In genomic region chr6:10093282-10093681, GRCh38 we compare ENCODE assay signal across 9 cellular contexts.
"Had no signal": no experiment of that assay in that cellular context is flagged by ENCODE, and none has a peak within 500 bp of the region (broad histone marks: within the 10 kb centered on the region; RNA-seq: fewer than 3 reads in every experiment).

No MANE protein-coding gene starts in this region.

- H3K27ac ChIP-seq: GM23248, HL-60 had no signal

- H3K9me3 ChIP-seq: HAP-1 had no signal

- ATAC-seq: HCT116, HepG2 had no signal

- H2AFZ ChIP-seq: GM23248 had no signal

- H3K4me1 ChIP-seq: HAP-1 had no signal

- H3K4me3 ChIP-seq: GM23248, HAP-1 had no signal

- DNase-seq: GM23248, GOT3, H7, Kasumi-1, KG1 had no signal

- H3K36me3 ChIP-seq: HAP-1 had no signal

- H3K9ac ChIP-seq: GM23248 had no signal
